ENCODE assay signal across 1 cellular context in genomic region chr9:136108648-136109266, GRCh38.
TF ChIP-seq lines count a peak whose summit lies in the region.

No MANE protein-coding gene starts in this region.

TF ChIP-seq in HEK293, 187 proteins besides CTCF, POLR2A, EP300 and RAD21 (continued from another document):
- 0 out of 2 replicates have a peak, but pooled peaks have one; percentile 1 for TF ChIP-seq PATZ1 (tag by site-specific recombination; IDR thresholded peaks at IDR 0.05)
- 0 out of 2 replicates have a peak, but pooled peaks have one; percentile 58 for TF ChIP-seq PRDM2 (tag by site-specific recombination; IDR thresholded peaks at IDR 0.05; ENCODE audit: borderline replicate concordance)
- no peak for TF ChIP-seq ZNF670 (tag by site-specific recombination; IDR thresholded peaks at IDR 0.05; ENCODE audit: low read depth)
- 0 out of 2 replicates have a peak, but pooled peaks have one; percentile 9 for TF ChIP-seq ZNF623 (tag by site-specific recombination; IDR thresholded peaks at IDR 0.05)
- peak; percentile 72 for TF ChIP-seq ZBTB7A (tag by site-specific recombination; IDR thresholded peaks at IDR 0.05; ENCODE audit: low read depth)
- TF ChIP-seq ZNF335 (tag by site-specific recombination; conservative IDR thresholded peaks at IDR 0.05), result 0 out of 2 replicates have a peak, but pooled peaks have one; percentile 8
- no peak for TF ChIP-seq ATF2 (tag by site-specific recombination; IDR thresholded peaks at IDR 0.05; ENCODE audit: low read depth)
- TF ChIP-seq ZNF175 (tag by site-specific recombination; IDR thresholded peaks at IDR 0.05), result peak; percentile 94; the same call in 1 of the 2 replicates
